27 cellular contexts compared by ENCODE assay signal in the genomic region with DNA sequence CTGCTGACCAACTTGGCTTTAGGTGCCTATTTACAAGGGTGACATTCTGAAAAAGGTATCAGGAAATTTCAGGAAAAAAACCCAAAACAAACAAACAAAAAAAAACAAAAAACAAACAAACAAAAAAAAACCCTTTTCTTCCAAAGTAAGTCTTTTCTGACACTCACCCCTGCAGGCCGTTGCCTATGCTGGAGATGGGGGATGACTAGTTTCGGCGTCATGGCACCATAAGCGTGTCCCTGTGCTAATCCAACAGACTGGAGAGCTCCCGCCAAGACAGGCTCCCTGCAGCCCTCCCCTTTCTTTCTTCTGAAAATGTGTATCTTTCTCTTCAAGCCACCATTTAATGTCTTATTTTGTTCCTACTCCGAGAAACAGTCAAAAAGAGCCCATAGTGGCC. TPM values are rescaled to one million over a fixed set of nuclear protein-coding genes. Genes with fewer than 3 reads are reported as not detected.
DNase-seq lines count a peak whose midpoint lies in the region; ATAC-seq and TF ChIP-seq lines count a peak whose summit lies in the region.
"Had no signal": no experiment of that assay in that cellular context is flagged by ENCODE, and none has a peak within 500 bp of the region (broad histone marks: within the 10 kb centered on the region; RNA-seq: fewer than 3 reads in every experiment).

No MANE protein-coding gene starts in this region.

- H3K36me3 Mint-ChIP-seq in activated T-helper 2 cell treated with anti-CD3 and anti-CD28 coated beads, Interferon-gamma antibody, Interleukin-2, Interleukin-4, amounts not matched to agents 10 μg/mL and 5 μg/mL and 100 μg/mL, durations not matched to agents 14 hours and 24 hours and 36 hours (ENCODE audit: low read depth) = peaks cover 3% of the 10 kb centered on the region
- H3K36me3 Mint-ChIP-seq in activated T-cell treated with anti-CD3 and anti-CD28 coated beads, Interleukin-2, amount 50 U/mL, for 24 hours (ENCODE audit: low read depth) = no peaks in the 10 kb centered on the region
- H3K36me3 Mint-ChIP-seq: CD14-positive monocyte; CD4-positive, alpha-beta memory T cell; CD4-positive, CD25-positive, alpha-beta regulatory T cell had no signal

- CTCF ChIA-PET in Panc1 (lab: Charles Lee) = no interaction called here

- no peak for TF ChIP-seq CTCF in Panc1 (IDR thresholded peaks at IDR 0.05)
- TF ChIP-seq CTCF in thyroid gland (IDR thresholded peaks at IDR 0.05) = no peak

- no peak overlapping the region for H3K27ac Mint-ChIP-seq in activated T-helper 2 cell treated with anti-CD3 and anti-CD28 coated beads, Interferon-gamma antibody, Interleukin-2, Interleukin-4, amounts not matched to agents 10 μg/mL and 5 μg/mL and 100 μg/mL, durations not matched to agents 14 hours and 24 hours and 36 hours
- no peak overlapping the region for H3K27ac Mint-ChIP-seq in activated T-cell treated with anti-CD3 and anti-CD28 coated beads, Interleukin-2, amount 50 U/mL, for 24 hours
- H3K27ac Mint-ChIP-seq: CD14-positive monocyte; CD4-positive, CD25-positive, alpha-beta regulatory T cell; CD8-positive, alpha-beta memory T cell had no signal

- H3K36me3 ChIP-seq in Panc1 (ENCODE audit: control insufficient read depth, insufficient read depth, low read length) (no peaks in the 10 kb centered on the region), thyroid gland (peaks cover 10 to 32% of the 10 kb centered on the region in 2 donors)

- no peak for ATAC-seq in Panc1
- ATAC-seq: A549 had no signal

- no peak for TF ChIP-seq POLR2A in thyroid gland (IDR thresholded peaks at IDR 0.05)

- peaks cover 12% of the 10 kb centered on the region for H3K9me3 Mint-ChIP-seq in activated T-helper 2 cell treated with anti-CD3 and anti-CD28 coated beads, Interferon-gamma antibody, Interleukin-2, Interleukin-4, amounts not matched to agents 10 μg/mL and 5 μg/mL and 100 μg/mL, durations not matched to agents 14 hours and 24 hours and 36 hours
- peaks cover 12% of the 10 kb centered on the region for H3K9me3 Mint-ChIP-seq in activated T-cell treated with anti-CD3 and anti-CD28 coated beads, Interleukin-2, amount 50 U/mL, for 24 hours

- peaks cover 9% of the 10 kb centered on the region for H3K4me1 Mint-ChIP-seq in activated T-helper 2 cell treated with anti-CD3 and anti-CD28 coated beads, Interferon-gamma antibody, Interleukin-2, Interleukin-4, amounts not matched to agents 10 μg/mL and 5 μg/mL and 100 μg/mL, durations not matched to agents 14 hours and 24 hours and 36 hours (ENCODE audit: low read depth)
- H3K4me1 Mint-ChIP-seq in activated T-cell treated with anti-CD3 and anti-CD28 coated beads, Interleukin-2, amount 50 U/mL, for 24 hours (ENCODE audit: low read depth) = peaks cover 5% of the 10 kb centered on the region
- H3K4me1 Mint-ChIP-seq: CD14-positive monocyte had no signal

- in situ Hi-C loops in Panc1 (cut with HindIII; ENCODE audit: low pct_unique_long_range_greater_than_20kb, low sequenced_read_pairs) = no loop called here

- H3K27me3 ChIP-seq in Panc1 (ENCODE audit: control insufficient read depth, insufficient read depth, low read length) (no peaks in the 10 kb centered on the region), thyroid gland (no peaks in the 10 kb centered on the region)
- H3K27me3 ChIP-seq: BE2C, BLaER1 had no signal

- intact Hi-C loops in Panc1 (cut with micrococcal nuclease; ENCODE audit: unreplicated experiment) (no loop called here), thyroid gland (cut with DNase I) (no loop called here)
- intact Hi-C loops in activated T-helper 2 cell treated with anti-CD3 and anti-CD28 coated beads, Interferon-gamma antibody, Interleukin-2, Interleukin-4, amounts not matched to agents 10 μg/mL and 5 μg/mL and 100 μg/mL, durations not matched to agents 14 hours and 24 hours and 36 hours (cut with micrococcal nuclease) = no loop called here

- POLR2A ChIA-PET in Panc1 (lab: Charles Lee) = no interaction called here

- 77 to 83% methylated on average over 6 of the region's 6 CpGs for WGBS in thyroid gland, 2 donors

- H3K4me3 ChIP-seq in Panc1 (ENCODE audit: low read depth in 2 of 2, low read length in 2 of 2) = no peak overlapping the region
- no peak overlapping the region for H3K4me3 ChIP-seq in thyroid gland (replicated peaks in 1 of 3)
- H3K4me3 ChIP-seq: A549, BLaER1 had no signal

- peak; percentile 37 for DNase-seq in NCI-H2029 (lab: John Stamatoyannopoulos, UW)
- DNase-seq in NCI-H2029 treated with DMSO at 0.1 percent for 48 hours (lab: John Stamatoyannopoulos, UW) = no peak
- DNase-seq in Panc1 (ENCODE audit: low read depth, low spot score) = no peak
- peak; percentile 29 to 42 for DNase-seq in thyroid gland
- no peak for DNase-seq in activated T-helper 2 cell treated with anti-CD3 and anti-CD28 coated beads, Interferon-gamma antibody, Interleukin-2, Interleukin-4, amounts not matched to agents 10 μg/mL and 5 μg/mL and 100 μg/mL, durations not matched to agents 14 hours and 24 hours and 36 hours (ENCODE audit: low spot score)
- DNase-seq in activated T-cell treated with anti-CD3 and anti-CD28 coated beads, Interleukin-2, amount 50 U/mL, for 24 hours = no peak
- DNase-seq: ACHN; BE2C; C1 segment of cervical spinal cord; CD4-positive, alpha-beta memory T cell; CD4-positive, CD25-positive, alpha-beta regulatory T cell; CD8-positive, alpha-beta memory T cell; COR-L47; DMS 273 treated with DMSO at 0.1 percent for 48 hours; DMS153; DMS53; DMS79; DND-41; EL; GF-D8 had no signal

- H3K27ac ChIP-seq in Panc1 (ENCODE audit: low read length) = no peak overlapping the region
- H3K27ac ChIP-seq in thyroid gland = peak overlapping the region; percentile 48 to 71 (median 67)
- H3K27ac ChIP-seq: 22Rv1, A549, BLaER1 had no signal

- no peak overlapping the region for H3K4me3 Mint-ChIP-seq in activated T-helper 2 cell treated with anti-CD3 and anti-CD28 coated beads, Interferon-gamma antibody, Interleukin-2, Interleukin-4, amounts not matched to agents 10 μg/mL and 5 μg/mL and 100 μg/mL, durations not matched to agents 14 hours and 24 hours and 36 hours (ENCODE audit: low read depth)
- H3K4me3 Mint-ChIP-seq in activated T-cell treated with anti-CD3 and anti-CD28 coated beads, Interleukin-2, amount 50 U/mL, for 24 hours = no peak overlapping the region
- H3K4me3 Mint-ChIP-seq: CD14-positive monocyte; CD4-positive, alpha-beta memory T cell; CD4-positive, CD25-positive, alpha-beta regulatory T cell; CD8-positive, alpha-beta memory T cell had no signal

- H3K9me3 ChIP-seq in Panc1 (ENCODE audit: control insufficient read depth, insufficient read depth, low read depth, low read length) = peaks cover 12% of the 10 kb centered on the region
- H3K9me3 ChIP-seq in thyroid gland = no peaks in the 10 kb centered on the region
- H3K9me3 ChIP-seq: BE2C had no signal

- no peaks in the 10 kb centered on the region for H3K4me1 ChIP-seq in Panc1 (ENCODE audit: control insufficient read depth, insufficient read depth, low read length)
- H3K4me1 ChIP-seq in thyroid gland = peaks cover 12% of the 10 kb centered on the region in 2 donors
- H3K4me1 ChIP-seq: A549, BLaER1 had no signal

- BruUV-seq in Panc1 (replicated peaks; lab: Mats Ljungman, UMichigan) = TSS peak; percentile 50

- H3K27me3 Mint-ChIP-seq in activated T-helper 2 cell treated with anti-CD3 and anti-CD28 coated beads, Interferon-gamma antibody, Interleukin-2, Interleukin-4, amounts not matched to agents 10 μg/mL and 5 μg/mL and 100 μg/mL, durations not matched to agents 14 hours and 24 hours and 36 hours (ENCODE audit: low read depth) = no peaks in the 10 kb centered on the region
- H3K27me3 Mint-ChIP-seq in activated T-cell treated with anti-CD3 and anti-CD28 coated beads, Interleukin-2, amount 50 U/mL, for 24 hours = no peaks in the 10 kb centered on the region
- H3K27me3 Mint-ChIP-seq: CD4-positive, alpha-beta memory T cell had no signal

RNA-seq across cellular contexts. Expression of a gene that starts 13.7 kb away (rescaled TPM):
- total RNA-seq in Panc1 (2021; ENCODE audit: unreplicated experiment) (not detected), thyroid gland (not detected)
- not detected for polyA plus RNA-seq in Panc1 (2012; ENCODE audit: insufficient read length)
- not detected in 2 replicates for total RNA-seq in activated T-helper 2 cell treated with anti-CD3 and anti-CD28 coated beads, Interferon-gamma antibody, Interleukin-2, Interleukin-4, amounts not matched to agents 10 μg/mL and 5 μg/mL and 100 μg/mL, durations not matched to agents 14 hours and 24 hours and 36 hours
- total RNA-seq: A172; CD4-positive, alpha-beta memory T cell; CD4-positive, CD25-positive, alpha-beta regulatory T cell; CD8-positive, alpha-beta memory T cell; Daoy had no signal
- polyA plus RNA-seq: A549; AG04450; CD14-positive monocyte; CD4-positive, alpha-beta memory T cell; CD4-positive, CD25-positive, alpha-beta regulatory T cell; CD8-positive, alpha-beta memory T cell had no signal

RNA-seq across cellular contexts. Expression of a gene that starts 55.2 kb away (rescaled TPM):
- total RNA-seq in Panc1 (2021; ENCODE audit: unreplicated experiment) (0.15 TPM), thyroid gland (1 to 10 TPM; 1.6 to 3.8 (median 1.9) TPM)
- 0.12 TPM for polyA plus RNA-seq in Panc1 (2012; ENCODE audit: insufficient read length)
- total RNA-seq in activated T-helper 2 cell treated with anti-CD3 and anti-CD28 coated beads, Interferon-gamma antibody, Interleukin-2, Interleukin-4, amounts not matched to agents 10 μg/mL and 5 μg/mL and 100 μg/mL, durations not matched to agents 14 hours and 24 hours and 36 hours = not detected in 2 replicates
- total RNA-seq: A172; CD4-positive, alpha-beta memory T cell; CD4-positive, CD25-positive, alpha-beta regulatory T cell had no signal
- polyA plus RNA-seq: AG04450; CD14-positive monocyte; CD4-positive, alpha-beta memory T cell; CD4-positive, CD25-positive, alpha-beta regulatory T cell; CD8-positive, alpha-beta memory T cell had no signal

RNA-seq across cellular contexts. Expression of a gene that starts 56.5 kb away (rescaled TPM):
- total RNA-seq in Panc1 (2021; ENCODE audit: unreplicated experiment) = 15.1 TPM
- 12.6 TPM for polyA plus RNA-seq in Panc1 (2012; ENCODE audit: insufficient read length)
- total RNA-seq in thyroid gland = 10 to 100 TPM in 3 of 4 donors, 1 to 10 TPM in 1; 9.0 to 34.7 (median 17.9) TPM
- total RNA-seq in activated T-helper 2 cell treated with anti-CD3 and anti-CD28 coated beads, Interferon-gamma antibody, Interleukin-2, Interleukin-4, amounts not matched to agents 10 μg/mL and 5 μg/mL and 100 μg/mL, durations not matched to agents 14 hours and 24 hours and 36 hours = 16.0 and 17.0 TPM in 2 replicates

Comparison
In these comparisons a context has a peak if more than half of its experiments do, and no peak if none do; other contexts are left out.
1. DNase-seq: peak in NCI-H2029 (single experiment) and thyroid gland (2 of 2); none in NCI-H2029 treated with DMSO at 0.1 percent for 48 hours (single experiment), Panc1 (single experiment), activated T-helper 2 cell treated with anti-CD3 and anti-CD28 coated beads, Interferon-gamma antibody, Interleukin-2, Interleukin-4, amounts not matched to agents 10 μg/mL and 5 μg/mL and 100 μg/mL, durations not matched to agents 14 hours and 24 hours and 36 hours (single experiment) and activated T-cell treated with anti-CD3 and anti-CD28 coated beads, Interleukin-2, amount 50 U/mL, for 24 hours (single experiment).